Comparison of ENCODE assay signal across 8 cellular contexts in the genomic region with DNA sequence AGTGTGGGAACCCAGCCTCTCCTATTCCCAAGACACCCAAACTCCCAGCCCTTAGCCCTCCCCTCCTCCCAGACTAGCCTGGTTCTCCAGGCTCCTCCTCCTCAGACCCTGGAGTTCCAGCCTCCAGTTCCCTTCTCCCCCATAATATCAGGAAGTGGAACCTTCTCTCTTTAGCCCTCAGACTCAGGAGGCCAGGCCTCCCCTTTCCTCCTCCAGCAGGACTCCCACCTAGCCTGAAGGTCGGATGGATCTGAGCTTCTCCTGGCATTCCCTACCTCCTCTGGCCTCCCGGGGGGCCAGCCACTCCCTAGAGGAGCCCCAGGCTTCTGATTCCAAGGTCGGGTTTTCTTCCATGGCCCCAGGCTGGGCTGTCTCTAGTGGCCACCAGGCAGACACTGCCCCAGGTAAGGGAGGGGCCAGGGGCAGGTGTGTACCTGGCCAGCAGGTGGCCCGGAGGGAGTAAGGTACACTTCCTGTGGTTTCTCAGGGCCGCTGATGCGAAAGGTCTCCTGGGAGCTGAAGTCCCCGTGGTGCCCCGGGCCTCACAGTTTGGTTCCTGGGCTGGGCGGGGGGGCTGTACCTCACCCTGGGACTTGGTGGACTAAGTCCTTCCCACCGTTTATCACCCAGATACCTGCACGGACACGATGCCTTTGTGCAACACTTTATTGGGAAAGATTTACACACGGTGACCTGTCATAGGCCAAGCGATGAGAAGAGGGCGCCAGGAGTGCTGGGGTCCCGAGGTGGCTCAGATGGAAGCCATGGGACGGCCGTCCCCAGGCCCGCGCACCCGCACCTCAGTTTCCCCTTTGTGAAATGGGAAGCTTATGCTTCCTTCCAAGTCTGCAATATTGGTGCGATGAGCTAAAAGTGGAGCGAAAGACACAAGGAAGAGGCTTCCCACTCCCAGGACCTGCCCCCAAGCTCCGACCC. TPM values are rescaled to one million over a fixed set of nuclear protein-coding genes. Genes with fewer than 3 reads are reported as not detected.
DNase-seq lines count a peak whose midpoint lies in the region; ATAC-seq, FAIRE-seq and TF ChIP-seq lines count a peak whose summit lies in the region.

TMC4 (minus strand) TSS at position 397 of the 936 bp plus-strand sequence; CDS start at position 354, 43 bp downstream.

- DNase-seq in NCI-H2196 treated with DMSO at 0.1 percent for 48 hours (lab: John Stamatoyannopoulos, UW; ENCODE audit: unreplicated experiment), result peak; percentile 51
- no peak for DNase-seq in erythroblast (lab: John Stamatoyannopoulos, UW)
- peak; percentile 83 to 96 (median 90) for DNase-seq in pancreas
- DNase-seq in activated CD4-positive, CD25-positive, alpha-beta regulatory T cell (lab: John Stamatoyannopoulos, UW), result no peak
- no peak for DNase-seq in HuH-7 (ENCODE audit: low spot score)

- peak within 1 kb of the TSS; percentile 35 to 67 (median 55) for H3K4me3 ChIP-seq in pancreas

- no peaks in the 10 kb centered on the region for H3K9me3 ChIP-seq in pancreas

- peak within 1 kb of the TSS; percentile 79 to 91 (median 86) for H3K27ac ChIP-seq in pancreas

- no peak for FAIRE-seq in pancreas (lab: Jason Lieb, UNC)

- TF ChIP-seq POLR2A in erythroblast (IDR thresholded peaks at IDR 0.05; ENCODE audit: low read length), result peak; percentile 13

- H3K27me3 ChIP-seq in pancreas, result no peaks in the 10 kb centered on the region

- 21 to 23% methylated on average over 24 of the region's 24 CpGs for WGBS in pancreas, 2 donors

- peak; percentile 96 to 97 (median 97) for ATAC-seq in pancreas
- ATAC-seq in GM21717 (IDR thresholded peaks at IDR 0.05; ENCODE audit: unreplicated experiment), result no peak
- ATAC-seq in GM18870 (IDR thresholded peaks at IDR 0.05; ENCODE audit: unreplicated experiment), result no peak

- peaks cover 0 to 3% (median 0%) of the 10 kb centered on the region in 3 donors for H3K4me1 ChIP-seq in pancreas

- intact Hi-C loops in pancreas (cut with DNase I), result loop anchor here in 1 of 3 donors (10.0 kb wide), 1 partner anchor 62 kb away; no protein-coding TSS in a partner anchor

- no peaks in the 10 kb centered on the region for H3K36me3 ChIP-seq in pancreas

- TF ChIP-seq CTCF in GM12872 (IDR thresholded peaks at IDR 0.05; ENCODE audit: insufficient read depth, low read depth, low read length) (0 out of 3 replicates have a peak, but pooled peaks have one; percentile 16), pancreas (IDR thresholded peaks at IDR 0.05) (peak; percentile 57 to 84 (median 64))

RNA-seq across cellular contexts. Expression of gene TMC4, which starts in this region (rescaled TPM):
- total RNA-seq in pancreas, result 10 to 100 TPM; 51.8 to 66.5 (median 56.2) TPM
- polyA plus RNA-seq in pancreas, result 10 to 100 TPM; 80.0 to 88.9 TPM

Comparison
In these comparisons a context has a peak if more than half of its experiments do, and no peak if none do; other contexts are left out.
1. DNase-seq: peak in NCI-H2196 treated with DMSO at 0.1 percent for 48 hours (single experiment) and pancreas (6 of 6); none in erythroblast (0 of 2), activated CD4-positive, CD25-positive, alpha-beta regulatory T cell (0 of 4) and HuH-7 (single experiment).
2. ATAC-seq: peak in pancreas (4 of 4); none in GM21717 (single experiment) and GM18870 (single experiment).